Comparison of ENCODE assay signal across 26 cellular contexts in the genomic region with DNA sequence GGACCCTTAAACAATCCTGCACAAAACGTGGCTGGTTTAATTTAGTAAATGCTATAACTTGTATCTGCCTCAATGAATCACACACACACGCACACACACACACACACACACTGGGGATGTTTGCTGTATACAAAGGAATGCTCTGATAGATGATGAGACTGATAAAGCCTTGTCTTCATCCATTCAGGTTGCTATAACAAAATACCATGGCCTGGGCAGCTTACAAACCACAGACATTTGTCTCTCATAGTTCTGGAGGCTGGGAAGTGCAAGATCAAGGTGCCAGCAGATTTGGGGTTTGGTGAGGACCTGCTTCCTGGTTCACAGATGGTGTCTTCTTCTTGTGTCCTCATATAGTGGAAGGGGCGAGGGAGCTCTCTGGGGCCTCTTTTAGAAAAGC.
"Had no signal": no experiment of that assay in that cellular context is flagged by ENCODE, and none has a peak within 500 bp of the region (broad histone marks: within the 10 kb centered on the region; RNA-seq: fewer than 3 reads in every experiment).

No MANE protein-coding gene starts in this region.

- H3K4me3 ChIP-seq: adrenal gland, body of pancreas, colonic mucosa, dorsolateral prefrontal cortex, gastroesophageal sphincter, hepatocyte, mucosa of descending colon, ovary, prostate gland, right atrium auricular region, suprapubic skin, tibial artery had no signal

- H3K4me1 ChIP-seq: adrenal gland, body of pancreas, colonic mucosa, gastroesophageal sphincter, prostate gland, right atrium auricular region, suprapubic skin, tibial artery had no signal

- H3K4me2 ChIP-seq: hepatocyte had no signal

- H3K27me3 ChIP-seq: adrenal gland, body of pancreas, colonic mucosa, ovary, right atrium auricular region, suprapubic skin had no signal

- H3K36me3 ChIP-seq: adrenal gland, colonic mucosa, gastroesophageal sphincter, neutrophil, ovary, prostate gland, right atrium auricular region, suprapubic skin, tibial artery had no signal

- H3K9me3 Mint-ChIP-seq: memory B cell, nephron progenitor cell had no signal

- H3K4me3 Mint-ChIP-seq: activated CD4-positive, alpha-beta T cell treated with anti-CD3 and anti-CD28 coated beads for 36 hours; activated CD8-positive, alpha-beta T cell treated with anti-CD3 and anti-CD28 coated beads, Interleukin-2, amount 10 ng/mL, durations not matched to agents 7 days and 5 days; activated naive CD8-positive, alpha-beta T cell treated with anti-CD3 and anti-CD28 coated beads for 36 hours; memory B cell had no signal

- H3K27ac Mint-ChIP-seq: activated CD4-positive, alpha-beta T cell treated with anti-CD3 and anti-CD28 coated beads for 36 hours; activated CD8-positive, alpha-beta T cell treated with anti-CD3 and anti-CD28 coated beads, Interleukin-2, amount 10 ng/mL, durations not matched to agents 7 days and 5 days; activated naive CD8-positive, alpha-beta T cell treated with anti-CD3 and anti-CD28 coated beads for 36 hours; activated T-cell treated with anti-CD3 and anti-CD28 coated beads, Interleukin-2, amount 50 U/mL, for 72 hours; memory B cell; nephron progenitor cell had no signal

- H3K79me2 ChIP-seq: hepatocyte had no signal

- H2AFZ ChIP-seq: hepatocyte had no signal

- ATAC-seq: activated CD4-positive, alpha-beta T cell treated with anti-CD3 and anti-CD28 coated beads for 36 hours; activated CD8-positive, alpha-beta T cell treated with anti-CD3 and anti-CD28 coated beads, Interleukin-2, amount 10 ng/mL, durations not matched to agents 7 days and 5 days; activated T-cell treated with anti-CD3 and anti-CD28 coated beads, Interleukin-2, amount 50 U/mL, for 72 hours; body of pancreas; gastroesophageal sphincter; mucosa of descending colon had no signal

- H3K9me3 ChIP-seq: adrenal gland, body of pancreas, colonic mucosa, gastroesophageal sphincter, mucosa of descending colon, neutrophil, ovary, prostate gland, right atrium auricular region, suprapubic skin had no signal

- DNase-seq: activated CD4-positive, alpha-beta T cell treated with anti-CD3 and anti-CD28 coated beads for 36 hours; activated CD4-positive, CD25-positive, alpha-beta regulatory T cell; activated CD8-positive, alpha-beta T cell treated with anti-CD3 and anti-CD28 coated beads, Interleukin-2, amount 10 ng/mL, durations not matched to agents 7 days and 5 days; activated naive CD4-positive, alpha-beta T cell treated with Interleukin-2 at 50 U/mL for 16 hours; activated naive CD8-positive, alpha-beta T cell treated with anti-CD3 and anti-CD28 coated beads for 36 hours; activated T-cell treated with anti-CD3 and anti-CD28 coated beads for 4 hours; activated T-cell treated with anti-CD3 and anti-CD28 coated beads, Interleukin-2, amount 50 U/mL, for 72 hours; adrenal gland; cerebellar nuclear complex; colonic mucosa; dorsolateral prefrontal cortex; effector memory CD4-positive, alpha-beta T cell; erythroblast; nephron progenitor cell; ovary; stimulated activated naive CD4-positive, alpha-beta T cell had no signal

- H3K36me3 Mint-ChIP-seq: memory B cell had no signal

- H3K27ac ChIP-seq: adrenal gland, body of pancreas, colonic mucosa, dorsolateral prefrontal cortex, gastroesophageal sphincter, hepatocyte, neutrophil, ovary, prostate gland, right atrium auricular region, suprapubic skin, tibial artery had no signal
